In the genomic region with DNA sequence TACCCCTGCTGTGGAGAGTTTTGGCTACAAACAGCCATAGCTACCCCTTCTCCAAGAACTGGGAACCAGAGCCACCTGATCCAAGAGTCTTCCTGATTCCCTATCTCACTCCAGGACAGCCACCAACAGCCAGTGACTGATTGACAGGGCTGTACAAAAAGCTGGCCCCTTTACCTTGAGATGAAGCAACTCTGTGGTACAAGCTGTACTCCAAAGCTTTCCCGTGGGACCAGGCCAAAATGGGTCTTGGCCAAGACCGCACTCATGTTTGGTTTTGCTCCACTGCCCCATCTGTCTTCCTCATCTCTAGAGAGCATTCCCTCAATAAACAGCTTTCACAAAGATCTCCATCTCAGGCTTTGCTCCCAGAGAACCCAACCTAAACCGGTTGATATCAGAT, we compare ENCODE assay signal across 15 cellular contexts. TPM values are rescaled to one million over a fixed set of nuclear protein-coding genes. Genes with fewer than 3 reads are reported as not detected.
A peak's percentile ranks its signal among the peaks of the same experiment; 100 is the strongest.
DNase-seq lines count a peak whose midpoint lies in the region; ATAC-seq, FAIRE-seq and TF ChIP-seq lines count a peak whose summit lies in the region.
"Had no signal": no experiment of that assay in that cellular context is flagged by ENCODE, and none has a peak within 500 bp of the region (broad histone marks: within the 10 kb centered on the region; RNA-seq: fewer than 3 reads in every experiment).

No MANE protein-coding gene starts in this region.

- POLR2A ChIA-PET in HepG2 (lab: Yijun Ruan, JAX), result no interaction called here
- POLR2A ChIA-PET in naive thymus-derived CD8-positive, alpha-beta T cell (lab: Charles Lee), result interaction anchor here (1.0 to 2.0 kb wide), 8 partner anchors 9 to 77 kb away, joined by 4 to 12 read pairs (median 4); partner anchors contain the start of gene UBALD2

- H3K9ac ChIP-seq in liver (ENCODE audit: low read depth in 1 of 2, low read length in 2 of 2) (no peak overlapping the region), HepG2 (ENCODE audit: insufficient read depth, low read depth, low read length) (no peak overlapping the region)

- BruUV-seq in HepG2 (replicated peaks; lab: Mats Ljungman, UMichigan), result no TSS peak

- H3K4me3 ChIP-seq in liver (ENCODE audit: low read depth in 1 of 3, low read length in 3 of 3) (no peak overlapping the region), HepG2 (replicated peaks in 1 of 3; ENCODE audit: insufficient read depth in 1 of 3, low read depth in 2 of 3, low read length in 3 of 3) (no peak overlapping the region), esophagus muscularis mucosa (no peak overlapping the region)
- H3K4me3 ChIP-seq: SJSA1 had no signal

- DNase-seq in HepG2 (ENCODE audit: low spot score) (no peak), esophagus muscularis mucosa (ENCODE audit: extremely low spot score) (peak; percentile 94), activated gamma-delta T cell treated with Interleukin-2 at 50 U/mL for 16 hours (no peak)
- no peak for DNase-seq in naive thymus-derived CD8-positive, alpha-beta T cell
- DNase-seq: activated B cell treated with CpG ODN at 0.5 μM for 24 hours, AML-193, NCI-H774, occipital lobe had no signal

- H3K4me1 ChIP-seq in liver (ENCODE audit: control insufficient read depth in 4 of 4, insufficient read depth in 4 of 4, low read length in 3 of 4) (peaks cover 4 to 20% (median 15%) of the 10 kb centered on the region in 4 donors), HepG2 (ENCODE audit: insufficient read depth, low read length) (no peaks in the 10 kb centered on the region), esophagus muscularis mucosa (peaks cover 19 to 24% (median 20%) of the 10 kb centered on the region in 4 donors)
- H3K4me1 ChIP-seq: SJSA1 had no signal

- H3K36me3 ChIP-seq in liver (ENCODE audit: control insufficient read depth in 4 of 4, insufficient read depth in 3 of 4, low read depth in 1 of 4, low read length in 3 of 4), result no peaks in the 10 kb centered on the region
- H3K36me3 ChIP-seq in HepG2 (replicated peaks in 1 of 2; ENCODE audit: control insufficient read depth in 1 of 2, insufficient read depth in 2 of 2, low read length in 2 of 2), result no peaks in the 10 kb centered on the region
- H3K36me3 ChIP-seq in esophagus muscularis mucosa, result no peaks in the 10 kb centered on the region
- H3K36me3 ChIP-seq: SJSA1 had no signal

- no peak overlapping the region for H3K27ac ChIP-seq in liver (ENCODE audit: low read depth in 1 of 2, low read length in 2 of 2)
- no peak overlapping the region for H3K27ac ChIP-seq in HepG2 (ENCODE audit: extremely low read length, insufficient read depth, low read length)
- peak overlapping the region in 2 of 4 donors; percentile 58 to 59 for H3K27ac ChIP-seq in esophagus muscularis mucosa (replicated peaks in 1 of 4)
- H3K27ac ChIP-seq: SJSA1 had no signal

- TF ChIP-seq RAD21 in liver (IDR thresholded peaks at IDR 0.05) (peak; percentile 50 to 51), HepG2 (CRISPR knock-in tag; IDR thresholded peaks at IDR 0.05) (no peak)

- TF ChIP-seq CTCF in liver (IDR thresholded peaks at IDR 0.05; ENCODE audit: low read depth, low read length, missing input control) (no peak), HepG2 (CRISPR knock-in tag; IDR thresholded peaks at IDR 0.05) (no peak), esophagus muscularis mucosa (IDR thresholded peaks at IDR 0.05) (no peak)

- no peaks in the 10 kb centered on the region for H3K27me3 Mint-ChIP-seq in naive thymus-derived CD8-positive, alpha-beta T cell
- H3K27me3 Mint-ChIP-seq: activated B cell treated with CpG ODN at 0.5 μM for 24 hours had no signal

- no peak for TF ChIP-seq EP300 in HepG2 (IDR thresholded peaks at IDR 0.05; ENCODE audit: low read depth in 2 of 2, low read length in 2 of 2)
- no peak for TF ChIP-seq EP300 in HepG2 (CRISPR knock-in tag; IDR thresholded peaks at IDR 0.05; ENCODE audit: borderline replicate concordance)
- TF ChIP-seq EP300 in esophagus muscularis mucosa (IDR thresholded peaks at IDR 0.05), result no peak

- peak overlapping the region in 5 of 10 donors; percentile 10 to 66 (median 55) for H3K4me3 Mint-ChIP-seq in naive thymus-derived CD8-positive, alpha-beta T cell
- H3K4me3 Mint-ChIP-seq: activated B cell treated with CpG ODN at 0.5 μM for 24 hours; activated T-helper 1 cell treated with anti-CD3 and anti-CD28 coated beads, Interleukin-12 subunit alpha, Interleukin-12 subunit beta, Interleukin-2, Interleukin-4 antibody, amounts not matched to agents 30 ng/mL and 10 ng/mL and 1 ng/mL, durations not matched to agents 14 hours and 24 hours and 36 hours had no signal

- peak overlapping the region; percentile 28 to 98 (median 83) for H3K27ac Mint-ChIP-seq in naive thymus-derived CD8-positive, alpha-beta T cell
- H3K27ac Mint-ChIP-seq: activated B cell treated with CpG ODN at 0.5 μM for 24 hours had no signal

- CTCF ChIA-PET in HepG2 (lab: Yijun Ruan, JAX; ENCODE audit: low intra/inter-chr PET ratio, low total read pairs), result no interaction called here

- H3K27me3 ChIP-seq in liver (ENCODE audit: control insufficient read depth in 4 of 4, insufficient read depth in 4 of 4, low read length in 3 of 4), result no peaks in the 10 kb centered on the region
- peaks cover 0 to 3% of the 10 kb centered on the region in 2 experiments; a peak in 2 of 5 replicates for H3K27me3 ChIP-seq in HepG2 (ENCODE audit: control insufficient read depth in 1 of 2, insufficient read depth in 2 of 2, low read length in 2 of 2)
- no peaks in the 10 kb centered on the region for H3K27me3 ChIP-seq in esophagus muscularis mucosa
- H3K27me3 ChIP-seq: SJSA1 had no signal

- no peak overlapping the region for H3K4me2 ChIP-seq in HepG2 (ENCODE audit: low read depth, low read length)

- ATAC-seq in HepG2, result no peak
- ATAC-seq in naive thymus-derived CD8-positive, alpha-beta T cell, result no peak
- ATAC-seq in GM21723 (IDR thresholded peaks at IDR 0.05; ENCODE audit: unreplicated experiment), result no peak
- ATAC-seq in SK-N-SH treated with all-trans-retinoic acid at 6 μM for 48 hours, result no peak; the same call in 2 of the 3 replicates
- no peak for ATAC-seq in HG03354 (IDR thresholded peaks at IDR 0.05; ENCODE audit: poor library complexity, severe bottlenecking, unreplicated experiment)
- ATAC-seq: esophagus mucosa had no signal

- H3K9me3 Mint-ChIP-seq in naive thymus-derived CD8-positive, alpha-beta T cell, result no peaks in the 10 kb centered on the region
- H3K9me3 Mint-ChIP-seq: activated B cell treated with CpG ODN at 0.5 μM for 24 hours; activated T-helper 1 cell treated with anti-CD3 and anti-CD28 coated beads, Interleukin-12 subunit alpha, Interleukin-12 subunit beta, Interleukin-2, Interleukin-4 antibody, amounts not matched to agents 30 ng/mL and 10 ng/mL and 1 ng/mL, durations not matched to agents 14 hours and 24 hours and 36 hours had no signal

- 47% methylated on average over 3 of the region's 3 CpGs for WGBS in liver
- WGBS in HepG2 (ENCODE audit: low lambda C conversion rate), result 70% methylated on average over 3 of the region's 3 CpGs
- WGBS in esophagus muscularis mucosa, result 42% methylated on average over 3 of the region's 3 CpGs

- in situ Hi-C loops in HepG2 (cut with HindIII; ENCODE audit: extremely low pct_ligation_motif_present, low pct_unique_long_range_greater_than_20kb), result no loop called here

- intact Hi-C loops in HepG2 (cut with micrococcal nuclease; ENCODE audit: unreplicated experiment) (no loop called here), esophagus muscularis mucosa (cut with DNase I) (no loop called here)

- H3K4me1 Mint-ChIP-seq in naive thymus-derived CD8-positive, alpha-beta T cell, result peaks cover 54 to 92% (median 90%) of the 10 kb centered on the region in 4 donors

- FAIRE-seq in HepG2 (lab: Jason Lieb, UNC), result no peak

- peaks cover 5 to 19% (median 9%) of the 10 kb centered on the region in 3 donors for H3K36me3 Mint-ChIP-seq in naive thymus-derived CD8-positive, alpha-beta T cell

- no peak for TF ChIP-seq POLR2A in HepG2 (IDR thresholded peaks at IDR 0.05; ENCODE audit: insufficient read depth in 1 of 2, low read depth in 2 of 2, low read length in 2 of 2)
- TF ChIP-seq POLR2A in esophagus muscularis mucosa (IDR thresholded peaks at IDR 0.05; ENCODE audit: low read depth), result no peak

- no peak overlapping the region for H2AFZ ChIP-seq in HepG2 (ENCODE audit: low read length)

- H3K9me3 ChIP-seq in liver (ENCODE audit: control insufficient read depth in 4 of 4, low read length in 3 of 4) (no peaks in the 10 kb centered on the region), HepG2 (ENCODE audit: low read length) (no peaks in the 10 kb centered on the region), esophagus muscularis mucosa (no peaks in the 10 kb centered on the region)
- H3K9me3 ChIP-seq: SJSA1 had no signal

- no peaks in the 10 kb centered on the region for H4K20me1 ChIP-seq in HepG2 (ENCODE audit: insufficient read depth, low read length)

- no peaks in the 10 kb centered on the region for H3K79me2 ChIP-seq in HepG2 (ENCODE audit: insufficient read depth, low read length)

RNA-seq across cellular contexts. Expression of gene RNF157, which starts 43.6 kb away (rescaled TPM):
- total RNA-seq in liver (1 to 10 TPM in 1 of 2 donors, under 1 TPM in 1; 0.42 to 2.9 TPM), HepG2 (2016; rRNA removed; fragmentation: Illumina TruSeq; extraction: Trizol) (1.4 and 1.5 TPM in 2 replicates), esophagus muscularis mucosa (1 to 10 TPM; 2.1 to 8.1 (median 4.8) TPM)
- polyA plus RNA-seq in liver (under 1 TPM; 0.50 to 0.82 TPM), HepG2 (2011; rRNA removed) (0.44 and 0.82 TPM in 2 replicates)
- total RNA-seq in HepG2 (2016; cell fraction: cytosol; rRNA removed; fragmentation: Illumina TruSeq; extraction: Trizol; ENCODE audit: low read depth), result 1.0 and 1.9 TPM in 2 replicates
- total RNA-seq in HepG2 (2016; cell fraction: insoluble cytoplasmic fraction; rRNA removed; fragmentation: Illumina TruSeq; extraction: Trizol), result 1.5 and 2.1 TPM in 2 replicates
- total RNA-seq in HepG2 (2016; cell fraction: membrane; rRNA removed; fragmentation: Illumina TruSeq; extraction: Trizol), result 3.1 and 3.6 TPM in 2 replicates
- 1.0 and 2.8 TPM in 2 replicates for total RNA-seq in HepG2 (2016; cell fraction: nucleus; rRNA removed; fragmentation: Illumina TruSeq; extraction: Trizol)
- 0.52 and 0.71 TPM in 2 replicates for polyA plus RNA-seq in HepG2 (2011; cell fraction: cytosol; rRNA removed)
- 0.42 TPM in 2 replicates for polyA plus RNA-seq in HepG2 (2011; cell fraction: nucleus; rRNA removed)
- polyA plus RNA-seq in HepG2 (2012), result 0.86 and 1.1 TPM in 2 replicates
- polyA plus RNA-seq in HepG2 (2016; cell fraction: cytosol; fragmentation: Illumina TruSeq; extraction: Trizol; ENCODE audit: low read depth), result 1.7 and 2.0 TPM in 2 replicates
- 1.9 and 2.1 TPM in 2 replicates for polyA plus RNA-seq in HepG2 (2016; cell fraction: insoluble cytoplasmic fraction; fragmentation: Illumina TruSeq; extraction: Trizol; ENCODE audit: low read depth)
- 3.0 and 5.1 TPM in 2 replicates for polyA plus RNA-seq in HepG2 (2016; cell fraction: membrane; fragmentation: Illumina TruSeq; extraction: Trizol; ENCODE audit: low read depth)
- polyA plus RNA-seq in HepG2 (2016; cell fraction: nucleus; fragmentation: Illumina TruSeq; extraction: Trizol; ENCODE audit: insufficient read depth, low read depth), result 1.8 and 3.8 TPM in 2 replicates
- 0.66 and 3.2 TPM in 2 replicates for polyA minus RNA-seq in HepG2 (2011; rRNA and poly(A)+ RNA removed; ENCODE audit: low replicate concordance)
- 0.79 and 1.5 TPM in 2 replicates for polyA minus RNA-seq in HepG2 (2011; cell fraction: cytosol; rRNA and poly(A)+ RNA removed)
- 0.77 and 0.99 TPM in 2 replicates for polyA minus RNA-seq in HepG2 (2011; cell fraction: nucleus; rRNA and poly(A)+ RNA removed)
- 10 to 100 TPM; 46.1 to 46.4 TPM for total RNA-seq in naive thymus-derived CD8-positive, alpha-beta T cell
- 10 to 100 TPM in 2 of 3 donors, 1 to 10 TPM in 1; 4.9 to 29.4 (median 10.5) TPM for polyA plus RNA-seq in naive thymus-derived CD8-positive, alpha-beta T cell

RNA-seq across cellular contexts. Expression of gene FOXJ1, which starts 55.6 kb away (rescaled TPM):
- total RNA-seq in liver (1 to 10 TPM in 1 of 2 donors, under 1 TPM in 1; under 0.01 to 1.5 TPM), HepG2 (2016; rRNA removed; fragmentation: Illumina TruSeq; extraction: Trizol) (1.4 and 1.6 TPM in 2 replicates), esophagus muscularis mucosa (under 1 TPM in 1 of 4 donors, not detected in 3; 0.32 TPM)
- polyA plus RNA-seq in liver (not detected), HepG2 (2011; rRNA removed) (0.98 and 1.2 TPM in 2 replicates)
- 0.09 and 0.30 TPM in 2 replicates for total RNA-seq in HepG2 (2016; cell fraction: cytosol; rRNA removed; fragmentation: Illumina TruSeq; extraction: Trizol; ENCODE audit: low read depth)
- total RNA-seq in HepG2 (2016; cell fraction: insoluble cytoplasmic fraction; rRNA removed; fragmentation: Illumina TruSeq; extraction: Trizol), result 1.4 and 1.9 TPM in 2 replicates
- total RNA-seq in HepG2 (2016; cell fraction: membrane; rRNA removed; fragmentation: Illumina TruSeq; extraction: Trizol), result 0.77 and 0.93 TPM in 2 replicates
- 0.94 and 1.3 TPM in 2 replicates for total RNA-seq in HepG2 (2016; cell fraction: nucleus; rRNA removed; fragmentation: Illumina TruSeq; extraction: Trizol)
- polyA plus RNA-seq in HepG2 (2011; cell fraction: cytosol; rRNA removed), result 0.82 and 1.5 TPM in 2 replicates
- polyA plus RNA-seq in HepG2 (2011; cell fraction: nucleus; rRNA removed), result 2.8 and 3.7 TPM in 2 replicates
- polyA plus RNA-seq in HepG2 (2012), result 0.66 and 0.96 TPM in 2 replicates
- polyA plus RNA-seq in HepG2 (2016; cell fraction: cytosol; fragmentation: Illumina TruSeq; extraction: Trizol; ENCODE audit: low read depth), result 0.31 and 0.45 TPM in 2 replicates
- polyA plus RNA-seq in HepG2 (2016; cell fraction: insoluble cytoplasmic fraction; fragmentation: Illumina TruSeq; extraction: Trizol; ENCODE audit: low read depth), result 1.3 and 1.4 TPM in 2 replicates
- polyA plus RNA-seq in HepG2 (2016; cell fraction: membrane; fragmentation: Illumina TruSeq; extraction: Trizol; ENCODE audit: low read depth), result 0.61 and 0.62 TPM in 2 replicates
- 2.0 and 2.1 TPM in 2 replicates for polyA plus RNA-seq in HepG2 (2016; cell fraction: nucleus; fragmentation: Illumina TruSeq; extraction: Trizol; ENCODE audit: insufficient read depth, low read depth)
- 0.05 and 1.5 TPM in 2 replicates for polyA minus RNA-seq in HepG2 (2011; rRNA and poly(A)+ RNA removed; ENCODE audit: low replicate concordance)
- 0.35 and 0.40 TPM in 2 replicates for polyA minus RNA-seq in HepG2 (2011; cell fraction: cytosol; rRNA and poly(A)+ RNA removed)
- polyA minus RNA-seq in HepG2 (2011; cell fraction: nucleus; rRNA and poly(A)+ RNA removed), result 0.37 and 0.52 TPM in 2 replicates
- total RNA-seq in naive thymus-derived CD8-positive, alpha-beta T cell, result 1 to 10 TPM; 3.4 to 3.7 TPM
- polyA plus RNA-seq in naive thymus-derived CD8-positive, alpha-beta T cell, result 1 to 10 TPM in 2 of 3 donors, under 1 TPM in 1; 0.28 to 2.8 (median 1.8) TPM
- total RNA-seq: activated T-helper 1 cell treated with anti-CD3 and anti-CD28 coated beads, Interleukin-12 subunit alpha, Interleukin-12 subunit beta, Interleukin-2, Interleukin-4 antibody, amounts not matched to agents 30 ng/mL and 10 ng/mL and 1 ng/mL, durations not matched to agents 14 hours and 24 hours and 36 hours; esophagus mucosa; SJSA1 had no signal

Comparison
In these comparisons a context has a peak if more than half of its experiments do, and no peak if none do; other contexts are left out.
1. RNA of gene RNF157, which starts 43.6 kb away (total RNA-seq): 46.1 to 46.4 TPM in naive thymus-derived CD8-positive, alpha-beta T cell; 2.1 to 8.1 TPM in esophagus muscularis mucosa, 0.42 to 2.9 TPM in liver and 1.0 to 3.6 TPM in HepG2; every median in the first group is over 4 times any median in the second.